34 cellular contexts compared by ENCODE assay signal in the genomic region with DNA sequence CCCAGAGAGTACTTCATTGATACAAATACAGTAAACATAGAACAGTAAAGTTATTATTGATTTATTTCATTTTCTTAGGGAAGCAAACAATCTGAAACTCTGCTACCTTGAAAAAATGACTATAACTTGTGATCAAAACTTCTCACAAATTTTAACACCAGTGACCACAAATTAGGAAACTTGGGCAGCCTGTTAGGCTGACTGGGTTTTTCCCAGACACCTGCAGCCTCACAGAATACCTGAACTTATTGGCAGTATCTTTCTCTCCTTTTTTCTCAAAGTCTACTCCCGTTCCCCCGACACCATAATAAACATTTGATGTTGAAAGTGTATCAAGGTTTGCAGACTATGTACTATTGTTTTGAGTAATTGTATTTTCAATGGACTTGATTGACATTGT.
"Had no signal": no experiment of that assay in that cellular context is flagged by ENCODE, and none has a peak within 500 bp of the region (broad histone marks: within the 10 kb centered on the region; RNA-seq: fewer than 3 reads in every experiment).

No MANE protein-coding gene starts in this region.

- H3K4me2 ChIP-seq: KMS-11 had no signal

- H3K36me3 ChIP-seq: MG63 had no signal

- H3K27me3 ChIP-seq: MG63 had no signal

- DNase-seq: Karpas-422, Kasumi-1, MG63, MM.1S, MV-4-11, NCI-H1048, NCI-H1092, NCI-H1092 treated with DMSO at 0.1 percent for 48 hours, NCI-H1105, NCI-H1105 treated with DMSO at 0.1 percent for 48 hours, NCI-H1417 treated with DMSO at 0.1 percent for 48 hours, NCI-H1436, NCI-H1436 treated with DMSO at 0.1 percent for 48 hours, NCI-H146, NCI-H1694, NCI-H1694 treated with DMSO at 0.1 percent for 48 hours, NCI-H187, NCI-H187 treated with DMSO at 0.1 percent for 48 hours, NCI-H1930, NCI-H2029, NCI-H2029 treated with DMSO at 0.1 percent for 48 hours, NCI-H2081, NCI-H2081 treated with DMSO at 0.1 percent for 48 hours, NCI-H2107, NCI-H2171, NCI-H2171 treated with DMSO at 0.1 percent for 48 hours, NCI-H2227 treated with DMSO at 0.1 percent for 48 hours, NCI-H226, NCI-H345, NCI-H446, NCI-H446 treated with DMSO at 0.1 percent for 48 hours, NCI-H510A, NCI-H510A treated with DMSO at 0.1 percent for 48 hours had no signal

- H3K27ac ChIP-seq: KMS-11 had no signal

- H3K9me3 ChIP-seq: MG63 had no signal

- H3K4me3 ChIP-seq: MG63 had no signal

- H3K9ac ChIP-seq: KMS-11 had no signal
